In genomic region chr10:44925224-44925623, GRCh38 we compare ENCODE assay signal across 1 cellular context.
TF ChIP-seq lines count a peak whose summit lies in the region.

No MANE protein-coding gene starts in this region.

TF ChIP-seq in GM12878, 131 proteins besides CTCF, POLR2A, EP300 and RAD21:
- TF ChIP-seq HDGF (IDR thresholded peaks at IDR 0.05) (no peak), IRF5 (IDR thresholded peaks at IDR 0.05; ENCODE audit: borderline replicate concordance) (no peak), ZZZ3 (IDR thresholded peaks at IDR 0.05; ENCODE audit: control insufficient read depth, insufficient read length, low read depth) (no peak), SMC3 (IDR thresholded peaks at IDR 0.05; ENCODE audit: borderline replicate concordance, low read length) (peak; percentile 6; the same call in 1 of the 2 replicates), RB1 (IDR thresholded peaks at IDR 0.05; ENCODE audit: borderline replicate concordance) (no peak), SREBF2 (IDR thresholded peaks at IDR 0.05; ENCODE audit: low read length) (no peak), MYB (IDR thresholded peaks at IDR 0.05; ENCODE audit: borderline replicate concordance, low read depth, low read length) (no peak), CREM (IDR thresholded peaks at IDR 0.05; ENCODE audit: low read depth) (no peak), NR2C2 (IDR thresholded peaks at IDR 0.05; ENCODE audit: borderline replicate concordance, control insufficient read depth, insufficient read length, low read depth) (no peak)
